12 cellular contexts compared by ENCODE assay signal in the genomic region with DNA sequence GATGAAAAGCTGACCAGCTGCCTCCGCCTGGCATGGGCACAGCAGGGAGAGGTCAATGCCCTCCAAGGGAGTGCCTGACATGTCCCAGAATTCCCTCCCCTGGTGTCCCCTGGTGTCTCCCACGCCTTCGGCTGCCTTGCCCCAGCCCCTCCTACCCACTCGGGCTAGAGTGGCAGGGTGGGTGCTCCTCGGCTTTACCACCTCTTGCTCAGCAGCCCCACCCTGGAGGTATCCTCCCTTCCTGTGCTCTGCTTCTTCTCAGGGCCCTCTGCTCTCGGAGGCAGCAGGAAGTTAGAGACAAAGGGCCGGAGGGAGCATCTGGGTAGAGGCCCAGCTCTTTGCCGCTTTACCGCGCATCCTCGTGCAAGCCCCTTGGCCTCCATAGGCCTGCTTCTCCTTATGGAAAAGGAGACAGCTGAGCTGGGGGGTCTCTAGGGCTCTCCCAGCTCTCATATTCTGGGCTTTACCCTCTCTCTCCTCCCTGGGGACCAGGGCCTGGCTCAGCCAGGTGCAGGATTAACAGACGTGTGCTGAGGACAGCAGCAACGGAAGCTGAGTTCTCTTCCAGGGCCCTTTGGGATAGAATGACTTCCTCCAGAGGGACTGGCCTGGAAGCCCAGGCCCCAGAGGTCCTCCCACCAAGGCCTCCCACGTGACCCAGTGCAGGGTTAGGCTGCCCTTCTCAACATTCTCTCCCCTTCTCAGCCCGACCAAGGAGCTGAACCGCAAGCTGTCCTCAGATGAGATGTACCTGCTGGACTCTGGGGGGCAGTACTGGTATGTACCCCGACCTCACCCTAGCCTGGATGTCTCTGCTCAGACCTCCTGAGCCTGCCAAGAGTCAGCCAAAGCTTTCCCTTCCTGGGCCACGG. TPM values are rescaled to one million over a fixed set of nuclear protein-coding genes. Genes with fewer than 3 reads are reported as not detected.
A peak's percentile ranks its signal among the peaks of the same experiment; 100 is the strongest.
DNase-seq lines count a peak whose midpoint lies in the region; ATAC-seq and TF ChIP-seq lines count a peak whose summit lies in the region.
"Had no signal": no experiment of that assay in that cellular context is flagged by ENCODE, and none has a peak within 500 bp of the region (broad histone marks: within the 10 kb centered on the region; RNA-seq: fewer than 3 reads in every experiment).

No MANE protein-coding gene starts in this region.

- peak overlapping the region; percentile 76 for H3K27ac Mint-ChIP-seq in CD4-positive, alpha-beta T cell

- TF ChIP-seq POLR2A in Peyer's patch (IDR thresholded peaks at IDR 0.05): no peak

- no peak overlapping the region for H3K27ac ChIP-seq in CD4-positive, alpha-beta T cell (ENCODE audit: low read depth, low read length)
- H3K27ac ChIP-seq in effector memory CD4-positive, alpha-beta T cell (ENCODE audit: insufficient read depth, low read length, poor library complexity, severe bottlenecking): peak overlapping the region; percentile 53
- H3K27ac ChIP-seq in Peyer's patch: no peak overlapping the region
- H3K27ac ChIP-seq: RWPE1, testis had no signal

- POLR2A ChIA-PET in CD4-positive, alpha-beta T cell (lab: Charles Lee): interaction anchor here (0.7 to 6.8 kb wide), 9 partner anchors 10 to 35 kb away, joined by 5 to 72 read pairs (median 7); a partner anchor contains a TSS

- peaks cover 73% of the 10 kb centered on the region for H3K4me1 Mint-ChIP-seq in CD4-positive, alpha-beta T cell (ENCODE audit: low read depth)

- TF ChIP-seq CTCF in CD4-positive, alpha-beta T cell (IDR thresholded peaks at IDR 0.05): no peak
- TF ChIP-seq CTCF in GM13977 (IDR thresholded peaks at IDR 0.05; ENCODE audit: extremely low read depth, insufficient read depth, missing control alignments) (peak; percentile 35), Peyer's patch (IDR thresholded peaks at IDR 0.05) (peak in 1 of 6 experiments; percentile 19)

- H3K27me3 Mint-ChIP-seq in CD4-positive, alpha-beta T cell: no peaks in the 10 kb centered on the region

- peak in 2 of 10 experiments; percentile 32 to 35 for DNase-seq in CD4-positive, alpha-beta T cell
- no peak for DNase-seq in GM13977 (ENCODE audit: low spot score)
- DNase-seq in NCI-H69 (lab: John Stamatoyannopoulos, UW): peak; percentile 13
- no peak for DNase-seq in effector memory CD4-positive, alpha-beta T cell
- no peak for DNase-seq in hepatic stellate cell (ENCODE audit: low spot score)
- DNase-seq in Peyer's patch: no peak
- DNase-seq: testis had no signal

- CTCF ChIA-PET in CD4-positive, alpha-beta T cell (lab: Charles Lee): interaction anchor here (0.7 to 1.7 kb wide), 4 partner anchors 18 to 68 kb away, joined by 3 to 6 read pairs (median 3); no protein-coding TSS in a partner anchor

- intact Hi-C loops in CD4-positive, alpha-beta T cell (cut with DNase I, micrococcal nuclease): loop anchor here (5.0 kb wide), 2 partner anchors 36 to 66 kb away; no protein-coding TSS in a partner anchor

- no peaks in the 10 kb centered on the region for H3K36me3 ChIP-seq in effector memory CD4-positive, alpha-beta T cell (ENCODE audit: control insufficient read depth, insufficient read depth, low read length)
- H3K36me3 ChIP-seq in Peyer's patch: no peaks in the 10 kb centered on the region

- H3K4me3 ChIP-seq in effector memory CD4-positive, alpha-beta T cell (ENCODE audit: insufficient read depth, low read depth, low read length, poor library complexity, severe bottlenecking): peak overlapping the region; percentile 22
- no peak overlapping the region for H3K4me3 ChIP-seq in Peyer's patch
- H3K4me3 ChIP-seq: lung, testis had no signal

- H3K9me3 ChIP-seq in CD4-positive, alpha-beta T cell (ENCODE audit: control insufficient read depth, low read length): no peaks in the 10 kb centered on the region
- no peaks in the 10 kb centered on the region for H3K9me3 ChIP-seq in effector memory CD4-positive, alpha-beta T cell (ENCODE audit: control insufficient read depth, low read length)
- no peaks in the 10 kb centered on the region for H3K9me3 ChIP-seq in Peyer's patch
- H3K9me3 ChIP-seq: testis had no signal

- peak overlapping the region; percentile 75 for H3K4me3 Mint-ChIP-seq in CD4-positive, alpha-beta T cell

- H3K9me3 Mint-ChIP-seq in CD4-positive, alpha-beta T cell: no peaks in the 10 kb centered on the region

- in situ Hi-C loops in GM13977 (cut with MboI; ENCODE audit: low pct_unique_long_range_greater_than_20kb, low sequenced_read_pairs, unreplicated experiment): no loop called here

- H3K4me1 ChIP-seq in effector memory CD4-positive, alpha-beta T cell (ENCODE audit: control insufficient read depth, insufficient read depth, low read length, poor library complexity, severe bottlenecking): peaks cover 52% of the 10 kb centered on the region
- H3K4me1 ChIP-seq in Peyer's patch: peaks cover 0 to 8% (median 0%) of the 10 kb centered on the region in 4 donors
- H3K4me1 ChIP-seq: testis had no signal

- H3K36me3 Mint-ChIP-seq in CD4-positive, alpha-beta T cell (ENCODE audit: low read depth): no peaks in the 10 kb centered on the region

- ATAC-seq in CD4-positive, alpha-beta T cell (ENCODE audit: poor library complexity): peak; percentile 46
- ATAC-seq in GM21447 (IDR thresholded peaks at IDR 0.05; ENCODE audit: unreplicated experiment) (no peak), GM18861 (IDR thresholded peaks at IDR 0.05; ENCODE audit: unreplicated experiment) (no peak)

- no peaks in the 10 kb centered on the region for H3K27me3 ChIP-seq in CD4-positive, alpha-beta T cell (ENCODE audit: control insufficient read depth, insufficient read depth, low read length)
- no peaks in the 10 kb centered on the region for H3K27me3 ChIP-seq in effector memory CD4-positive, alpha-beta T cell (replicated peaks; ENCODE audit: control insufficient read depth, insufficient read depth, low read length, poor library complexity, severe bottlenecking)
- H3K27me3 ChIP-seq in Peyer's patch: no peaks in the 10 kb centered on the region
- H3K27me3 ChIP-seq: testis had no signal

RNA-seq across cellular contexts. Expression of a gene that starts 17.2 kb away (rescaled TPM):
- under 1 TPM; 0.16 to 0.17 TPM for total RNA-seq in CD4-positive, alpha-beta T cell
- total RNA-seq in Peyer's patch: 100 to 1,000 TPM in 3 of 4 donors, 1 to 10 TPM in 1; 5.8 to 875 (median 803) TPM
- total RNA-seq: Daoy had no signal

RNA-seq across cellular contexts. Expression of a gene that starts 23.7 kb away (rescaled TPM):
- total RNA-seq in CD4-positive, alpha-beta T cell: 10 to 100 TPM; 69.0 to 70.8 TPM
- total RNA-seq in Peyer's patch: 10 to 100 TPM in 1 of 4 donors, 1 to 10 TPM in 3; 2.2 to 45.4 (median 7.7) TPM
- total RNA-seq: Daoy had no signal

Comparison
In these comparisons a context has a peak if more than half of its experiments do, and no peak if none do; other contexts are left out.
1. RNA of a gene that starts 17.2 kb away (total RNA-seq): 5.8 to 875 TPM in Peyer's patch; 0.16 to 0.17 TPM in CD4-positive, alpha-beta T cell; every median in the first group is over 4 times any median in the second.